In the genomic region with DNA sequence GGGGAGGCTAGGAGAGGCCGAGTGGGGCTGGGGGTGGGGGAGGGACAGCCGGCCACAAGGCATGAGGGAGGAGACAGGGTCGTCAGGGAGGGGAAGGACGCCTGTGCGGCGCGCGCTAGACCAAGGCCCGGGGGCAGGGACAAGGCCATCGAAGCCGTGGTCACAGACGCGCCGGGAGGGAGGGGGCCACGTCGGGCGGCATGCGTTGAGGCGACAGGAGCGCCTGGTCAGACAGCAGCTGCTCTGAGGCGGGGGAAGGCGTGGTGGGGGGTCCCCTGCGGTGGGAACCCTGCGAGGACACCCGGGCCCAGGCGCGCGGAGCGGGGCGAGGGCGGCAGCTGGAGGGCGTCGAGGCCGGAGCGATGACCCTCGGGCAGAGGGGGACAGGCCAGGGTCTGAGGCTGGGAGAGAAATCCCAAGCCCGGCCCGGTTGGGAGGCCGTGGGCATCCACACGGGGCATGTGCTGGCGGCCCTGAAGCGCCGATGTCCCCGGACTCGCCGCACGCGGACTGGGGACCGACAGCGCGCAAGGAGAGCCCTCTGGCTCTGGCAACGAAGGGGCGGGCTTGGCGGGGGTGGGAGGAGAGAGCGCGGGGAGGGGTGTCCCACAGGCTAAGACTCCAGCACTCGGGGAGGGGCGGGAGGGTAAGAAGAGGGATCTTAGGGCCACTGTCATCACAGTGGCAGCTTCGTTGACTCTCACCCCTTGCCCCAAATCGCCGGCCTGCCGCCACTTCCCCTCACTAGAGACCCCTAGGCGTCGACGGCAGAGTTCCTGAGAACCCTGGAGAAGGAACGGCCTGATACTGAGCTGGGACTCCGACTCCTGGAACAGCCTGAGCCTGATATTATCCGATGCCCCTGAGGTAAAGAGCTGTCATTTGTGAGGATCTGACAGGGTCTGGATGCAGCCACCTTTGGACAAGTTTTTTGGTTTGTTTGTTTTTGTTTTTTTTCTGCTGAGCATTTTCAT, we compare ENCODE assay signal across 1 cellular context.
TF ChIP-seq lines count a peak whose summit lies in the region.

No MANE protein-coding gene starts in this region.

TF ChIP-seq in HepG2, 621 proteins besides CTCF, POLR2A, EP300 and RAD21:
- TF ChIP-seq ZNF777 (CRISPR knock-in tag; IDR thresholded peaks at IDR 0.05) (peak; percentile 35; the same call in 1 of the 2 replicates), NRL (CRISPR knock-in tag; IDR thresholded peaks at IDR 0.05; ENCODE audit: borderline replicate concordance) (no peak), RBM22 (optimal IDR thresholded peaks at IDR 0.05; ENCODE audit: low read length) (no peak), KDM1A (CRISPR knock-in tag; IDR thresholded peaks at IDR 0.05) (no peak), JUND (CRISPR knock-in tag; IDR thresholded peaks at IDR 0.05) (no peak), PTBP1 (IDR thresholded peaks at IDR 0.05; ENCODE audit: low read depth, low read length, poor library complexity, severe bottlenecking) (no peak)
- TF ChIP-seq, protein P1, sequence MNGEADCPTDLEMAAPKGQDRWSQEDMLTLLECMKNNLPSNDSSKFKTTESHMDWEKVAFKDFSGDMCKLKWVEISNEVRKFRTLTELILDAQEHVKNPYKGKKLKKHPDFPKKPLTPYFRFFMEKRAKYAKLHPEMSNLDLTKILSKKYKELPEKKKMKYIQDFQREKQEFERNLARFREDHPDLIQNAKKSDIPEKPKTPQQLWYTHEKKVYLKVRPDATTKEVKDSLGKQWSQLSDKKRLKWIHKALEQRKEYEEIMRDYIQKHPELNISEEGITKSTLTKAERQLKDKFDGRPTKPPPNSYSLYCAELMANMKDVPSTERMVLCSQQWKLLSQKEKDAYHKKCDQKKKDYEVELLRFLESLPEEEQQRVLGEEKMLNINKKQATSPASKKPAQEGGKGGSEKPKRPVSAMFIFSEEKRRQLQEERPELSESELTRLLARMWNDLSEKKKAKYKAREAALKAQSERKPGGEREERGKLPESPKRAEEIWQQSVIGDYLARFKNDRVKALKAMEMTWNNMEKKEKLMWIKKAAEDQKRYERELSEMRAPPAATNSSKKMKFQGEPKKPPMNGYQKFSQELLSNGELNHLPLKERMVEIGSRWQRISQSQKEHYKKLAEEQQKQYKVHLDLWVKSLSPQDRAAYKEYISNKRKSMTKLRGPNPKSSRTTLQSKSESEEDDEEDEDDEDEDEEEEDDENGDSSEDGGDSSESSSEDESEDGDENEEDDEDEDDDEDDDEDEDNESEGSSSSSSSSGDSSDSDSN (CRISPR knock-in tag; IDR thresholded peaks at IDR 0.05): peak; percentile 2; the same call in 1 of the 2 replicates
- TF ChIP-seq, protein P2, sequence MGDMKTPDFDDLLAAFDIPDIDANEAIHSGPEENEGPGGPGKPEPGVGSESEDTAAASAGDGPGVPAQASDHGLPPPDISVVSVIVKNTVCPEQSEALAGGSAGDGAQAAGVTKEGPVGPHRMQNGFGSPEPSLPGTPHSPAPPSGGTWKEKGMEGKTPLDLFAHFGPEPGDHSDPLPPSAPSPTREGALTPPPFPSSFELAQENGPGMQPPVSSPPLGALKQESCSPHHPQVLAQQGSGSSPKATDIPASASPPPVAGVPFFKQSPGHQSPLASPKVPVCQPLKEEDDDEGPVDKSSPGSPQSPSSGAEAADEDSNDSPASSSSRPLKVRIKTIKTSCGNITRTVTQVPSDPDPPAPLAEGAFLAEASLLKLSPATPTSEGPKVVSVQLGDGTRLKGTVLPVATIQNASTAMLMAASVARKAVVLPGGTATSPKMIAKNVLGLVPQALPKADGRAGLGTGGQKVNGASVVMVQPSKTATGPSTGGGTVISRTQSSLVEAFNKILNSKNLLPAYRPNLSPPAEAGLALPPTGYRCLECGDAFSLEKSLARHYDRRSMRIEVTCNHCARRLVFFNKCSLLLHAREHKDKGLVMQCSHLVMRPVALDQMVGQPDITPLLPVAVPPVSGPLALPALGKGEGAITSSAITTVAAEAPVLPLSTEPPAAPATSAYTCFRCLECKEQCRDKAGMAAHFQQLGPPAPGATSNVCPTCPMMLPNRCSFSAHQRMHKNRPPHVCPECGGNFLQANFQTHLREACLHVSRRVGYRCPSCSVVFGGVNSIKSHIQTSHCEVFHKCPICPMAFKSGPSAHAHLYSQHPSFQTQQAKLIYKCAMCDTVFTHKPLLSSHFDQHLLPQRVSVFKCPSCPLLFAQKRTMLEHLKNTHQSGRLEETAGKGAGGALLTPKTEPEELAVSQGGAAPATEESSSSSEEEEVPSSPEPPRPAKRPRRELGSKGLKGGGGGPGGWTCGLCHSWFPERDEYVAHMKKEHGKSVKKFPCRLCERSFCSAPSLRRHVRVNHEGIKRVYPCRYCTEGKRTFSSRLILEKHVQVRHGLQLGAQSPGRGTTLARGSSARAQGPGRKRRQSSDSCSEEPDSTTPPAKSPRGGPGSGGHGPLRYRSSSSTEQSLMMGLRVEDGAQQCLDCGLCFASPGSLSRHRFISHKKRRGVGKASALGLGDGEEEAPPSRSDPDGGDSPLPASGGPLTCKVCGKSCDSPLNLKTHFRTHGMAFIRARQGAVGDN (CRISPR knock-in tag; IDR thresholded peaks at IDR 0.05): peak; percentile 24; the same call in 1 of the 2 replicates
- TF ChIP-seq, protein P3, sequence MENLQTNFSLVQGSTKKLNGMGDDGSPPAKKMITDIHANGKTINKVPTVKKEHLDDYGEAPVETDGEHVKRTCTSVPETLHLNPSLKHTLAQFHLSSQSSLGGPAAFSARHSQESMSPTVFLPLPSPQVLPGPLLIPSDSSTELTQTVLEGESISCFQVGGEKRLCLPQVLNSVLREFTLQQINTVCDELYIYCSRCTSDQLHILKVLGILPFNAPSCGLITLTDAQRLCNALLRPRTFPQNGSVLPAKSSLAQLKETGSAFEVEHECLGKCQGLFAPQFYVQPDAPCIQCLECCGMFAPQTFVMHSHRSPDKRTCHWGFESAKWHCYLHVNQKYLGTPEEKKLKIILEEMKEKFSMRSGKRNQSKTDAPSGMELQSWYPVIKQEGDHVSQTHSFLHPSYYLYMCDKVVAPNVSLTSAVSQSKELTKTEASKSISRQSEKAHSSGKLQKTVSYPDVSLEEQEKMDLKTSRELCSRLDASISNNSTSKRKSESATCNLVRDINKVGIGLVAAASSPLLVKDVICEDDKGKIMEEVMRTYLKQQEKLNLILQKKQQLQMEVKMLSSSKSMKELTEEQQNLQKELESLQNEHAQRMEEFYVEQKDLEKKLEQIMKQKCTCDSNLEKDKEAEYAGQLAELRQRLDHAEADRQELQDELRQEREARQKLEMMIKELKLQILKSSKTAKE (CRISPR knock-in tag; IDR thresholded peaks at IDR 0.05; ENCODE audit: borderline replicate concordance): 0 out of 2 replicates have a peak, but pooled peaks have one; percentile 23
